1 cellular context compared by ENCODE assay signal in genomic region chr16:3454093-3454492, GRCh38.
TF ChIP-seq lines count a peak whose summit lies in the region.

No MANE protein-coding gene starts in this region.

TF ChIP-seq in SK-N-SH, 30 proteins besides CTCF, POLR2A, EP300 and RAD21:
- no peak for TF ChIP-seq CHD2 (IDR thresholded peaks at IDR 0.05; ENCODE audit: low read length, partially characterized antibody)
- TF ChIP-seq RXRA (IDR thresholded peaks at IDR 0.05; ENCODE audit: borderline replicate concordance, low read depth) = no peak
- no peak for TF ChIP-seq TEAD4 (IDR thresholded peaks at IDR 0.05; ENCODE audit: borderline replicate concordance, insufficient read depth)
- TF ChIP-seq TAF1 (IDR thresholded peaks at IDR 0.05; ENCODE audit: borderline replicate concordance, low read depth, low read length) = no peak
- TF ChIP-seq FOXJ3 (CRISPR knock-in tag; IDR thresholded peaks at IDR 0.05) = no peak
- no peak for TF ChIP-seq FOSL2 (IDR thresholded peaks at IDR 0.05; ENCODE audit: borderline replicate concordance, low read depth)
- no peak for TF ChIP-seq PBX3 (IDR thresholded peaks at IDR 0.05)
- no peak for TF ChIP-seq MXI1 (IDR thresholded peaks at IDR 0.05; ENCODE audit: low read depth, low read length)
